Comparison of ENCODE assay signal across 1 cellular context in genomic region chr4:167688660-167689142, GRCh38.
TF ChIP-seq lines count a peak whose summit lies in the region.

No MANE protein-coding gene starts in this region.

TF ChIP-seq in HepG2, 621 proteins besides CTCF, POLR2A, EP300 and RAD21:
- no peak for TF ChIP-seq CREBL2 (CRISPR knock-in tag; IDR thresholded peaks at IDR 0.05; ENCODE audit: borderline replicate concordance)
- no peak for TF ChIP-seq NFE2L1 (CRISPR knock-in tag; IDR thresholded peaks at IDR 0.05; ENCODE audit: borderline replicate concordance)
- no peak for TF ChIP-seq NFRKB (IDR thresholded peaks at IDR 0.05)
- no peak for TF ChIP-seq ZNF746 (CRISPR knock-in tag; IDR thresholded peaks at IDR 0.05)
- TF ChIP-seq NFIC (IDR thresholded peaks at IDR 0.05; ENCODE audit: low read length): no peak
